ENCODE assay signal across 1 cellular context in genomic region chr2:178450574-178451429, GRCh38.
A peak's percentile ranks its signal among the peaks of the same experiment; 100 is the strongest.
TF ChIP-seq lines count a peak whose summit lies in the region.

TSS of gene PJVK (plus strand) at chr2:178451378. CDS start at chr2:178453410, 2,032 bp downstream.
TSS of gene PRKRA (minus strand) at chr2:178451175. CDS start at chr2:178451030, 145 bp downstream.

TF ChIP-seq in WTC11, 78 proteins besides CTCF, POLR2A, EP300 and RAD21 (continued from another document):
- TF ChIP-seq USF1 (CRISPR knock-in tag; IDR thresholded peaks at IDR 0.05) (0 out of 2 replicates have a peak, but pooled peaks have one; percentile 31), E2F1 (CRISPR knock-in tag; IDR thresholded peaks at IDR 0.05) (no peak), CREM (CRISPR knock-in tag; IDR thresholded peaks at IDR 0.05) (peak; percentile 73), AR (CRISPR knock-in tag; IDR thresholded peaks at IDR 0.05) (peak; percentile 67; the same call in 1 of the 2 replicates), EMX1 (CRISPR knock-in tag; IDR thresholded peaks at IDR 0.05) (0 out of 2 replicates have a peak, but pooled peaks have one; percentile 9), ZNF532 (CRISPR knock-in tag; IDR thresholded peaks at IDR 0.05; ENCODE audit: borderline replicate concordance) (peak; percentile 73; the same call in 1 of the 2 replicates), NFATC4 (CRISPR knock-in tag; IDR thresholded peaks at IDR 0.05) (no peak; the same call in 1 of the 2 replicates), ZNF232 (CRISPR knock-in tag; IDR thresholded peaks at IDR 0.05) (peak; percentile 89; the same call in 1 of the 2 replicates), ZNF263 (CRISPR knock-in tag; IDR thresholded peaks at IDR 0.05; ENCODE audit: low read depth) (peak; percentile 15; the same call in 1 of the 2 replicates), TCF7 (CRISPR knock-in tag; IDR thresholded peaks at IDR 0.05; ENCODE audit: low read depth) (no peak), ERG (CRISPR knock-in tag; IDR thresholded peaks at IDR 0.05) (peak; percentile 57; the same call in 1 of the 2 replicates), ATF1 (CRISPR knock-in tag; IDR thresholded peaks at IDR 0.05) (no peak), MLX (CRISPR knock-in tag; IDR thresholded peaks at IDR 0.05) (0 out of 2 replicates have a peak, but pooled peaks have one; percentile 72), ZBTB21 (CRISPR knock-in tag; IDR thresholded peaks at IDR 0.05; ENCODE audit: borderline replicate concordance) (peak; percentile 17; the same call in 1 of the 2 replicates), CBFB (CRISPR knock-in tag; IDR thresholded peaks at IDR 0.05; ENCODE audit: low read depth) (peak; percentile 93), FOXP4 (CRISPR knock-in tag; IDR thresholded peaks at IDR 0.05) (peak; percentile 20; the same call in 1 of the 2 replicates), TEAD1 (CRISPR knock-in tag; IDR thresholded peaks at IDR 0.05) (peak; percentile 21; the same call in 1 of the 2 replicates), SMAD3 (CRISPR knock-in tag; IDR thresholded peaks at IDR 0.05; ENCODE audit: borderline replicate concordance) (peak; percentile 89), IRF1 (CRISPR knock-in tag; IDR thresholded peaks at IDR 0.05) (0 out of 2 replicates have a peak, but pooled peaks have one; percentile 37), E2F5 (CRISPR knock-in tag; IDR thresholded peaks at IDR 0.05) (no peak; the same call in 1 of the 2 replicates), MAX (CRISPR knock-in tag; IDR thresholded peaks at IDR 0.05) (peak; percentile 63), ZMAT4 (CRISPR knock-in tag; IDR thresholded peaks at IDR 0.05) (peak; percentile 64; the same call in 1 of the 2 replicates), FOXP1 (CRISPR knock-in tag; IDR thresholded peaks at IDR 0.05; ENCODE audit: borderline replicate concordance) (peak; percentile 66), ZNF671 (CRISPR knock-in tag; IDR thresholded peaks at IDR 0.05) (peak; percentile 43; the same call in 1 of the 2 replicates)
